ENCODE assay signal across 9 cellular contexts in the genomic region with DNA sequence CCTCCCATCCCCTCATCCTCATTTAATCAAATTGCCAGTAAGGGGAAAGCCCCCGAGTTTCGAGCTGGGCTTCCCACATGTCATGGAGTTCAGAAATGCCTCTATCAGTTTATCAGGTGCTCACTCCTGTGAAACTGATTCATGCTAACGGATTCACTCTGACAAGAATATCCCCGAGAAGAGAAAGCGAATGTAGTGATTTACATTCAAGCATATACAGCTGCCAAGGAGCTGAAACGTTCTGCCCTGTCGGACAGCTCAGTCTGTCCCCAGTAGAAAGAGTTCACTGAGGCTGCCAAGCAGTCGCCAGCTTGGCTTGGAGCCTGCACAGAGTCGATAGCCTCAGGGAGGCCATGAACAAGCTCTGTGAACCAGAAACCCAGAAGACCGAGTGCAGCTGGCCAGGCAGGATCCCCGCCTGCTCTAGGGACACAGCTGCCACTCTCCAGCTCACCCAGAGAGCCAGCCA.
A peak's percentile ranks its signal among the peaks of the same experiment; 100 is the strongest.
DNase-seq lines count a peak whose midpoint lies in the region; ATAC-seq, FAIRE-seq and TF ChIP-seq lines count a peak whose summit lies in the region.
"Had no signal": no experiment of that assay in that cellular context is flagged by ENCODE, and none has a peak within 500 bp of the region (broad histone marks: within the 10 kb centered on the region; RNA-seq: fewer than 3 reads in every experiment).

No MANE protein-coding gene starts in this region.

- no peak for TF ChIP-seq CTCF in epithelial cell of proximal tubule (conservative IDR thresholded peaks at IDR 0.05; ENCODE audit: low read depth, low read length)
- TF ChIP-seq CTCF in testis (IDR thresholded peaks at IDR 0.05) = no peak
- TF ChIP-seq CTCF in ovary (IDR thresholded peaks at IDR 0.05) = no peak

- no peaks in the 10 kb centered on the region for H3K27me3 ChIP-seq in HUES64 (ENCODE audit: insufficient read depth, low read length)
- no peaks in the 10 kb centered on the region for H3K27me3 ChIP-seq in testis
- H3K27me3 ChIP-seq in ovary = no peaks in the 10 kb centered on the region
- H3K27me3 ChIP-seq: SJSA1 had no signal

- TF ChIP-seq POLR2A in testis (IDR thresholded peaks at IDR 0.05) = no peak
- no peak for TF ChIP-seq POLR2A in ovary (IDR thresholded peaks at IDR 0.05)

- WGBS in HUES64 = 85% methylated on average over 11 of the region's 11 CpGs
- WGBS in testis, 2 donors = 46 to 49% methylated on average over 9 to 11 of the region's 11 CpGs
- 56 to 66% (median 63%) methylated on average over 11 of the region's 11 CpGs for WGBS in ovary, 3 donors

- TF ChIP-seq EP300 in ovary (IDR thresholded peaks at IDR 0.05) = no peak

- peak; percentile 23 for DNase-seq in GM18507 (ENCODE audit: extremely low spot score, insufficient read length, low read depth)
- no peak for DNase-seq in epithelial cell of proximal tubule (ENCODE audit: low read depth)
- DNase-seq in testis = peak; percentile 45
- no peak for DNase-seq in ovary
- no peak for DNase-seq in NCI-H2171 (lab: John Stamatoyannopoulos, UW)
- no peak for DNase-seq in stimulated activated CD4-positive, alpha-beta T cell treated with anti-CD3 and anti-CD28 coated beads, Interleukin-4, amount 100 ng/mL, for 4 hours

- H3K27ac ChIP-seq in HUES64 (ENCODE audit: low read depth, low read length) (no peak overlapping the region), testis (no peak overlapping the region), ovary (no peak overlapping the region)
- H3K27ac ChIP-seq: SJSA1 had no signal

- H3K9ac ChIP-seq in HUES64 (ENCODE audit: low read depth, low read length) = peak overlapping the region; percentile 8; the same call in 1 of the 2 replicates

- ATAC-seq in GM21529 (IDR thresholded peaks at IDR 0.05; ENCODE audit: unreplicated experiment) = peak; percentile 80

- intact Hi-C loops in testis (cut with DNase I; ENCODE audit: low total_unique reads) (no loop called here), ovary (cut with DNase I) (no loop called here)

- H3K4me3 ChIP-seq in HUES64 (ENCODE audit: low read length) (no peak overlapping the region), epithelial cell of proximal tubule (ENCODE audit: low read depth, low read length) (peak overlapping the region; percentile 8), testis (no peak overlapping the region), ovary (no peak overlapping the region)
- H3K4me3 ChIP-seq: SJSA1 had no signal

- H3K36me3 ChIP-seq in HUES64 (ENCODE audit: insufficient read depth, low read length) (no peaks in the 10 kb centered on the region), testis (ENCODE audit: low read depth, missing control alignments) (no peaks in the 10 kb centered on the region), ovary (no peaks in the 10 kb centered on the region)
- H3K36me3 ChIP-seq: SJSA1 had no signal

- peak; percentile 87 for FAIRE-seq in GM18507 (lab: Jason Lieb, UNC)

- H3K4me1 ChIP-seq in HUES64 (ENCODE audit: insufficient read depth, low read length) (peaks cover 13% of the 10 kb centered on the region), testis (no peaks in the 10 kb centered on the region), ovary (ENCODE audit: insufficient read depth) (no peaks in the 10 kb centered on the region)
- H3K4me1 ChIP-seq: SJSA1 had no signal

- H3K9me3 ChIP-seq in HUES64 (ENCODE audit: insufficient read depth, low read depth, low read length) (no peaks in the 10 kb centered on the region), testis (no peaks in the 10 kb centered on the region), ovary (no peaks in the 10 kb centered on the region)
- H3K9me3 ChIP-seq: SJSA1 had no signal

Comparison
In these comparisons a context has a peak if more than half of its experiments do, and no peak if none do; other contexts are left out.
1. DNase-seq: peak in GM18507 (single experiment) and testis (single experiment); none in epithelial cell of proximal tubule (single experiment), ovary (0 of 5), NCI-H2171 (single experiment) and stimulated activated CD4-positive, alpha-beta T cell treated with anti-CD3 and anti-CD28 coated beads, Interleukin-4, amount 100 ng/mL, for 4 hours (0 of 2).